ENCODE assay signal across 8 cellular contexts in genomic region chr18:65750421-65751144, GRCh38. TPM values are rescaled to one million over a fixed set of nuclear protein-coding genes. Genes with fewer than 3 reads are reported as not detected.
DNase-seq lines count a peak whose midpoint lies in the region; ATAC-seq and TF ChIP-seq lines count a peak whose summit lies in the region.

A gene with protein sequence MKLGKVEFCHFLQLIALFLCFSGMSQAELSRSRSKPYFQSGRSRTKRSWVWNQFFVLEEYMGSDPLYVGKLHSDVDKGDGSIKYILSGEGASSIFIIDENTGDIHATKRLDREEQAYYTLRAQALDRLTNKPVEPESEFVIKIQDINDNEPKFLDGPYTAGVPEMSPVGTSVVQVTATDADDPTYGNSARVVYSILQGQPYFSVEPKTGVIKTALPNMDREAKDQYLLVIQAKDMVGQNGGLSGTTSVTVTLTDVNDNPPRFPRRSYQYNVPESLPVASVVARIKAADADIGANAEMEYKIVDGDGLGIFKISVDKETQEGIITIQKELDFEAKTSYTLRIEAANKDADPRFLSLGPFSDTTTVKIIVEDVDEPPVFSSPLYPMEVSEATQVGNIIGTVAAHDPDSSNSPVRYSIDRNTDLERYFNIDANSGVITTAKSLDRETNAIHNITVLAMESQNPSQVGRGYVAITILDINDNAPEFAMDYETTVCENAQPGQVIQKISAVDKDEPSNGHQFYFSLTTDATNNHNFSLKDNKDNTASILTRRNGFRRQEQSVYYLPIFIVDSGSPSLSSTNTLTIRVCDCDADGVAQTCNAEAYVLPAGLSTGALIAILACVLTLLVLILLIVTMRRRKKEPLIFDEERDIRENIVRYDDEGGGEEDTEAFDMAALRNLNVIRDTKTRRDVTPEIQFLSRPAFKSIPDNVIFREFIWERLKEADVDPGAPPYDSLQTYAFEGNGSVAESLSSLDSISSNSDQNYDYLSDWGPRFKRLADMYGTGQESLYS (plus strand): TSS chr18:65751012. CDS start chr18:65762843, 11,831 bp downstream.

- no peak for TF ChIP-seq CTCF in epithelial cell of esophagus (IDR thresholded peaks at IDR 0.05; ENCODE audit: insufficient read depth, low read depth, low read length, missing control alignments)

- peaks cover 8 to 10% of the 10 kb centered on the region in 2 experiments for H3K4me1 ChIP-seq in trophoblast cell (ENCODE audit: control insufficient read depth in 1 of 2, insufficient read depth in 2 of 2, low read length in 2 of 2)

- no peak within 1 kb of the TSS for H3K18ac ChIP-seq in trophoblast cell (ENCODE audit: low read length)

- H2BK5ac ChIP-seq in trophoblast cell (ENCODE audit: low read depth, low read length, poor library complexity), result no peak within 1 kb of the TSS

- WGBS in trophoblast cell (ENCODE audit: extremely low coverage, insufficient coverage, insufficient read length), result no CpG with 5 or more reads among the region's 85 CpGs

- H4K91ac ChIP-seq in trophoblast cell (ENCODE audit: low read depth, low read length), result no peak within 1 kb of the TSS

- H3K14ac ChIP-seq in trophoblast cell (ENCODE audit: low read length), result no peak within 1 kb of the TSS

- H3K36me3 ChIP-seq in trophoblast cell (ENCODE audit: control insufficient read depth in 1 of 2, insufficient read depth in 2 of 2, low read length in 2 of 2), result no peaks in the 10 kb centered on the region

- no peak within 1 kb of the TSS for H3K23ac ChIP-seq in trophoblast cell (ENCODE audit: low read length)

- no peak within 1 kb of the TSS for H3K9ac ChIP-seq in trophoblast cell (ENCODE audit: low read length)

- H3K4me3 ChIP-seq in epithelial cell of esophagus (ENCODE audit: low read length) (peak within 1 kb of the TSS; percentile 25), trophoblast cell (ENCODE audit: low read depth, low read length) (peak within 1 kb of the TSS; percentile 76)

- no peaks in the 10 kb centered on the region for H3K9me3 ChIP-seq in trophoblast cell (ENCODE audit: insufficient read depth, low read depth, low read length)

- no peak within 1 kb of the TSS for H3K4ac ChIP-seq in trophoblast cell (ENCODE audit: low read depth, low read length)

- peak within 1 kb of the TSS; percentile 83 for H3K4me2 ChIP-seq in trophoblast cell (ENCODE audit: low read length)

- peaks cover 3% of the 10 kb centered on the region for H3K27me3 ChIP-seq in trophoblast cell (ENCODE audit: insufficient read depth, low read length)

- H2BK120ac ChIP-seq in trophoblast cell (ENCODE audit: insufficient read depth, low read length, poor library complexity), result no peak within 1 kb of the TSS

- no peak for ATAC-seq in HG02973 (IDR thresholded peaks at IDR 0.05; ENCODE audit: unreplicated experiment)
- ATAC-seq in stimulated activated naive CD8-positive, alpha-beta T cell treated with anti-CD3 and anti-CD28 coated beads, Interleukin-15, Interleukin-2, amounts not matched to agents 100 U/mL and 50 U/mL, for 24 hours, result no peak

- H4K12ac ChIP-seq in trophoblast cell (ENCODE audit: low read depth, low read length), result no peak within 1 kb of the TSS

- no peak within 1 kb of the TSS for H4K8ac ChIP-seq in trophoblast cell (ENCODE audit: low read depth, low read length)

- H2BK12ac ChIP-seq in trophoblast cell (ENCODE audit: low read length), result no peak within 1 kb of the TSS

- no peaks in the 10 kb centered on the region for H3K79me1 ChIP-seq in trophoblast cell (ENCODE audit: low read length)

- H3K27ac ChIP-seq in trophoblast cell (ENCODE audit: low read depth, low read length), result no peak within 1 kb of the TSS

- DNase-seq in DMS53 treated with DMSO at 0.1 percent for 48 hours (lab: John Stamatoyannopoulos, UW; ENCODE audit: unreplicated experiment) (peak; percentile 84), NCI-H345 (lab: John Stamatoyannopoulos, UW) (peak; percentile 54), epithelial cell of esophagus (ENCODE audit: low read depth) (peak; percentile 30), trophoblast cell (no peak), NCI-H2196 treated with DMSO at 0.1 percent for 48 hours (lab: John Stamatoyannopoulos, UW; ENCODE audit: unreplicated experiment) (no peak)
- no peak for DNase-seq in stimulated activated CD8-positive, alpha-beta memory T cell treated with anti-CD3 and anti-CD28 coated beads, Interleukin-4, amount 100 ng/mL, for 48 hours
- no peak for DNase-seq in stimulated activated naive CD8-positive, alpha-beta T cell treated with anti-CD3 and anti-CD28 coated beads, Interleukin-15, Interleukin-2, amounts not matched to agents 100 U/mL and 50 U/mL, for 24 hours

- H2AK5ac ChIP-seq in trophoblast cell (ENCODE audit: low read length), result no peak within 1 kb of the TSS

- H2AFZ ChIP-seq in trophoblast cell (ENCODE audit: insufficient read depth, low read length, poor library complexity), result peak within 1 kb of the TSS; percentile 66

- H3K79me2 ChIP-seq in trophoblast cell (ENCODE audit: control insufficient read depth, insufficient read depth, low read length, poor library complexity), result no peaks in the 10 kb centered on the region

RNA-seq across cellular contexts. Expression of the gene that starts here (rescaled TPM):
- 0.73 and 0.76 TPM in 2 replicates for polyA plus RNA-seq in trophoblast cell (2013)

Comparison
In these comparisons a context has a peak if more than half of its experiments do, and no peak if none do; other contexts are left out.
1. DNase-seq: peak in DMS53 treated with DMSO at 0.1 percent for 48 hours (single experiment), NCI-H345 (single experiment) and epithelial cell of esophagus (single experiment); none in trophoblast cell (0 of 2), stimulated activated CD8-positive, alpha-beta memory T cell treated with anti-CD3 and anti-CD28 coated beads, Interleukin-4, amount 100 ng/mL, for 48 hours (single experiment), NCI-H2196 treated with DMSO at 0.1 percent for 48 hours (single experiment) and stimulated activated naive CD8-positive, alpha-beta T cell treated with anti-CD3 and anti-CD28 coated beads, Interleukin-15, Interleukin-2, amounts not matched to agents 100 U/mL and 50 U/mL, for 24 hours (single experiment).